8 cellular contexts compared by ENCODE assay signal in genomic region chr1:40059960-40060337, GRCh38. TPM values are rescaled to one million over a fixed set of nuclear protein-coding genes. Genes with fewer than 3 reads are reported as not detected.
DNase-seq lines count a peak whose midpoint lies in the region; ATAC-seq and TF ChIP-seq lines count a peak whose summit lies in the region.

No MANE protein-coding gene starts in this region.

- H3K4me3 Mint-ChIP-seq in activated T-cell treated with anti-CD3 and anti-CD28 coated beads, Interleukin-2, amount 50 U/mL, for 24 hours, result peak overlapping the region; percentile 45
- H3K4me3 Mint-ChIP-seq in T-helper 1 cell treated with Interleukin-12 subunit alpha and Interleukin-12 subunit beta and Interleukin-4 antibody, amounts not matched to agents 30 μg/mL and 1 μg/mL, for 36 hours, result peak overlapping the region; percentile 67

- ATAC-seq in foreskin keratinocyte, result peak; percentile 37
- ATAC-seq in GM21786 (IDR thresholded peaks at IDR 0.05; ENCODE audit: unreplicated experiment), result no peak

- intact Hi-C loops in testis (cut with DNase I; ENCODE audit: low total_unique reads), result no loop called here

- peaks cover 95% of the 10 kb centered on the region for H3K36me3 Mint-ChIP-seq in activated T-cell treated with anti-CD3 and anti-CD28 coated beads, Interleukin-2, amount 50 U/mL, for 24 hours (ENCODE audit: low read depth)
- peaks cover 69% of the 10 kb centered on the region for H3K36me3 Mint-ChIP-seq in T-helper 1 cell treated with Interleukin-12 subunit alpha and Interleukin-12 subunit beta and Interleukin-4 antibody, amounts not matched to agents 30 μg/mL and 1 μg/mL, for 36 hours (ENCODE audit: low read depth)

- WGBS in testis, 2 donors, result 51 to 61% methylated on average over 3 of the region's 3 CpGs

- H3K36me3 ChIP-seq in testis (ENCODE audit: low read depth, missing control alignments), result no peaks in the 10 kb centered on the region

- no peaks in the 10 kb centered on the region for H3K9me3 ChIP-seq in testis

- H3K4me1 ChIP-seq in foreskin keratinocyte (peaks cover 40% of the 10 kb centered on the region), testis (peaks cover 48% of the 10 kb centered on the region)

- no peaks in the 10 kb centered on the region for H3K27me3 Mint-ChIP-seq in activated T-cell treated with anti-CD3 and anti-CD28 coated beads, Interleukin-2, amount 50 U/mL, for 24 hours
- no peaks in the 10 kb centered on the region for H3K27me3 Mint-ChIP-seq in T-helper 1 cell treated with Interleukin-12 subunit alpha and Interleukin-12 subunit beta and Interleukin-4 antibody, amounts not matched to agents 30 μg/mL and 1 μg/mL, for 36 hours (ENCODE audit: low read depth)

- DNase-seq in activated T-cell treated with anti-CD3 and anti-CD28 coated beads, Interleukin-2, amount 50 U/mL, for 24 hours, result no peak
- DNase-seq in activated T-cell treated with anti-CD3 and anti-CD28 coated beads, Interleukin-2, amount 50 U/mL, for 48 hours, result no peak
- peak in 1 of 2 donors; percentile 44 for DNase-seq in foreskin keratinocyte
- no peak for DNase-seq in testis
- DNase-seq in AG08395 (ENCODE audit: low spot score), result no peak
- no peak for DNase-seq in effector CD8-positive, alpha-beta T cell (lab: John Stamatoyannopoulos, UW)

- H3K27me3 ChIP-seq in foreskin keratinocyte, result no peaks in the 10 kb centered on the region
- H3K27me3 ChIP-seq in testis, result no peaks in the 10 kb centered on the region

- no peaks in the 10 kb centered on the region for H3K9me3 Mint-ChIP-seq in activated T-cell treated with anti-CD3 and anti-CD28 coated beads, Interleukin-2, amount 50 U/mL, for 24 hours
- H3K9me3 Mint-ChIP-seq in T-helper 1 cell treated with Interleukin-12 subunit alpha and Interleukin-12 subunit beta and Interleukin-4 antibody, amounts not matched to agents 30 μg/mL and 1 μg/mL, for 36 hours, result no peaks in the 10 kb centered on the region

- H3K27ac ChIP-seq in foreskin keratinocyte, result no peak overlapping the region
- H3K27ac ChIP-seq in testis, result peak overlapping the region; percentile 18 to 49

- H3K4me1 Mint-ChIP-seq in activated T-cell treated with anti-CD3 and anti-CD28 coated beads, Interleukin-2, amount 50 U/mL, for 24 hours (ENCODE audit: low read depth), result peaks cover 92% of the 10 kb centered on the region
- H3K4me1 Mint-ChIP-seq in T-helper 1 cell treated with Interleukin-12 subunit alpha and Interleukin-12 subunit beta and Interleukin-4 antibody, amounts not matched to agents 30 μg/mL and 1 μg/mL, for 36 hours (ENCODE audit: low read depth), result peaks cover 81% of the 10 kb centered on the region

- peak overlapping the region; percentile 93 for H3K27ac Mint-ChIP-seq in activated T-cell treated with anti-CD3 and anti-CD28 coated beads, Interleukin-2, amount 50 U/mL, for 24 hours
- peak overlapping the region; percentile 82 for H3K27ac Mint-ChIP-seq in T-helper 1 cell treated with Interleukin-12 subunit alpha and Interleukin-12 subunit beta and Interleukin-4 antibody, amounts not matched to agents 30 μg/mL and 1 μg/mL, for 36 hours

- H3K4me3 ChIP-seq in testis, result no peak overlapping the region

- TF ChIP-seq CTCF in foreskin keratinocyte (conservative IDR thresholded peaks at IDR 0.05) (no peak), testis (IDR thresholded peaks at IDR 0.05) (no peak)

- TF ChIP-seq POLR2A in testis (IDR thresholded peaks at IDR 0.05), result no peak

RNA-seq across cellular contexts. Expression of gene CAP1, which starts 19.4 kb away (rescaled TPM):
- 787 and 894 TPM in 2 replicates for total RNA-seq in foreskin keratinocyte
- polyA plus RNA-seq in foreskin keratinocyte, result 440 and 451 TPM in 2 replicates
- 100 to 1,000 TPM; 159 to 160 TPM for total RNA-seq in testis
- polyA plus RNA-seq in testis (ENCODE audit: insufficient read depth, low read depth, low replicate concordance), result 231 TPM

RNA-seq across cellular contexts. Expression of gene PPT1, which starts 37.1 kb away (rescaled TPM):
- total RNA-seq in foreskin keratinocyte, result 72.9 and 83.5 TPM in 2 replicates
- 57.6 and 59.6 TPM in 2 replicates for polyA plus RNA-seq in foreskin keratinocyte
- total RNA-seq in testis, result 10 to 100 TPM; 67.0 to 82.9 TPM
- 112 TPM for polyA plus RNA-seq in testis (ENCODE audit: insufficient read depth, low read depth, low replicate concordance)
